Comparison of ENCODE assay signal across 10 cellular contexts in genomic region chr15:82043130-82043673, GRCh38. TPM values are rescaled to one million over a fixed set of nuclear protein-coding genes. Genes with fewer than 3 reads are reported as not detected.
DNase-seq lines count a peak whose midpoint lies in the region; ATAC-seq and TF ChIP-seq lines count a peak whose summit lies in the region.
"Had no signal": no experiment of that assay in that cellular context is flagged by ENCODE, and none has a peak within 500 bp of the region (broad histone marks: within the 10 kb centered on the region; RNA-seq: fewer than 3 reads in every experiment).

No MANE protein-coding gene starts in this region.

- DNase-seq in BJ (ENCODE audit: low read depth) (no peak), GM23248 (no peak), cerebellum (ENCODE audit: low spot score) (peak; percentile 6), KG1 (lab: John Stamatoyannopoulos, UW) (no peak), HCEC 1CT (no peak), glomerular visceral epithelial cell (ENCODE audit: extremely low spot score) (no peak)
- no peak for DNase-seq in natural killer cell treated with Interleukin-12 subunit alpha and Interleukin-12 subunit beta and Interleukin-15 and Interleukin-18, amount 100 ng/mL, for 72 hours (ENCODE audit: low spot score)
- DNase-seq: activated CD4-positive, alpha-beta T cell treated with anti-CD3 and anti-CD28 coated beads for 4 hours; NK-92 treated with Interleukin-12 subunit alpha and Interleukin-12 subunit beta, amount 100 ng/mL, for 24 hours had no signal

- CTCF ChIA-PET in BJ (lab: Yijun Ruan, JAX): interaction anchor here (1.0 to 1.1 kb wide), 2 partner anchors 10 to 562 kb away, joined by 3 to 4 read pairs; no protein-coding TSS in a partner anchor

- ATAC-seq in natural killer cell treated with Interleukin-12 subunit alpha and Interleukin-12 subunit beta and Interleukin-15 and Interleukin-18, amount 100 ng/mL, for 72 hours: no peak
- ATAC-seq in GM18517 (IDR thresholded peaks at IDR 0.05; ENCODE audit: unreplicated experiment): no peak

- POLR2A ChIA-PET in BJ (lab: Charles Lee): no interaction called here

- H3F3A ChIP-seq in GM23248 (ENCODE audit: insufficient read depth): peaks cover 9% of the 10 kb centered on the region

- H4K20me1 ChIP-seq in GM23248 (ENCODE audit: insufficient read depth): no peaks in the 10 kb centered on the region

- no peak for TF ChIP-seq CTCF in BJ (IDR thresholded peaks at IDR 0.05; ENCODE audit: insufficient read depth, low read depth, low read length)

- in situ Hi-C loops in GM23248 (cut with MboI): no loop called here

- no peak overlapping the region for H3K27ac Mint-ChIP-seq in natural killer cell treated with Interleukin-12 subunit alpha and Interleukin-12 subunit beta and Interleukin-15 and Interleukin-18, amount 100 ng/mL, for 72 hours

- 0 out of 2 replicates have a peak overlapping the region, but pooled peaks have one; percentile 87 for H3K9ac ChIP-seq in GM23248

- peaks cover 0 to 8% of the 10 kb centered on the region in 2 donors for H3K27me3 Mint-ChIP-seq in natural killer cell treated with Interleukin-12 subunit alpha and Interleukin-12 subunit beta and Interleukin-15 and Interleukin-18, amount 100 ng/mL, for 72 hours

- WGBS in GM23248 (ENCODE audit: low coverage in 1 of 2, low lambda C conversion rate in 2 of 2, missing lambda C conversion rate in 2 of 2), 2 experiments: 71 to 75% methylated on average over 40 to 47 of the region's 47 CpGs

- H3K4me3 ChIP-seq in BJ (ENCODE audit: low read depth, low read length) (peak overlapping the region; percentile 87), GM23248 (peak overlapping the region; percentile 95)

- no peaks in the 10 kb centered on the region for H3K9me3 Mint-ChIP-seq in natural killer cell treated with Interleukin-12 subunit alpha and Interleukin-12 subunit beta and Interleukin-15 and Interleukin-18, amount 100 ng/mL, for 72 hours

- H3K4me1 ChIP-seq in GM23248 (ENCODE audit: insufficient read depth): peaks cover 12% of the 10 kb centered on the region

- H3K27ac ChIP-seq in GM23248: no peak overlapping the region

- H3K9me2 ChIP-seq in GM23248 (ENCODE audit: insufficient read depth): no peaks in the 10 kb centered on the region

- no peaks in the 10 kb centered on the region for H3K36me3 Mint-ChIP-seq in natural killer cell treated with Interleukin-12 subunit alpha and Interleukin-12 subunit beta and Interleukin-15 and Interleukin-18, amount 100 ng/mL, for 72 hours

- H3K4me2 ChIP-seq in GM23248 (ENCODE audit: unreplicated experiment): peak overlapping the region; percentile 79

- H3K36me3 ChIP-seq in BJ (ENCODE audit: control insufficient read depth, insufficient read depth, low read length): peaks cover 6% of the 10 kb centered on the region
- peaks cover 9% of the 10 kb centered on the region; the same call in 1 of the 2 replicates for H3K36me3 ChIP-seq in GM23248 (ENCODE audit: low read depth)

- no peak overlapping the region for H2AFZ ChIP-seq in GM23248

- peaks cover 28% of the 10 kb centered on the region for H3K79me2 ChIP-seq in GM23248 (ENCODE audit: insufficient read depth)

- H3K9me3 ChIP-seq in GM23248 (ENCODE audit: low read depth): no peaks in the 10 kb centered on the region

- peaks cover 5% of the 10 kb centered on the region for H3K27me3 ChIP-seq in BJ (ENCODE audit: control insufficient read depth, insufficient read depth, low read length)
- H3K27me3 ChIP-seq in GM23248 (replicated peaks; ENCODE audit: insufficient read depth): 0 out of 2 replicates have a peak, but pooled peaks cover 5% of the 10 kb centered on the region

- peak overlapping the region; percentile 68 for H3K4me3 Mint-ChIP-seq in natural killer cell treated with Interleukin-12 subunit alpha and Interleukin-12 subunit beta and Interleukin-15 and Interleukin-18, amount 100 ng/mL, for 72 hours

- peaks cover 5 to 15% of the 10 kb centered on the region in 2 donors for H3K4me1 Mint-ChIP-seq in natural killer cell treated with Interleukin-12 subunit alpha and Interleukin-12 subunit beta and Interleukin-15 and Interleukin-18, amount 100 ng/mL, for 72 hours (ENCODE audit: low read depth in 2 of 2)

RNA-seq across cellular contexts. Expression of gene MEX3B, which starts 2.6 kb away (rescaled TPM):
- polyA plus RNA-seq in BJ (2011; rRNA removed): 2.7 and 4.9 TPM in 2 replicates
- polyA minus RNA-seq in BJ (2011; rRNA and poly(A)+ RNA removed): 3.8 and 4.2 TPM in 2 replicates
- total RNA-seq in GM23248 (2014; rRNA removed; shearing (Covaris generic)): 11.4 and 13.3 TPM in 2 replicates
- polyA plus RNA-seq in GM23248 (2016; fragmentation: Nextera tagmentation; extraction: Ambion mirVana): 5.3 and 5.7 TPM in 2 replicates
- 39.9 TPM for total RNA-seq in cerebellum
- under 1 TPM; 0.67 to 0.83 TPM for total RNA-seq in natural killer cell treated with Interleukin-12 subunit alpha and Interleukin-12 subunit beta and Interleukin-15 and Interleukin-18, amount 100 ng/mL, for 72 hours
